In genomic region chr2:85890522-85891176, GRCh38 we compare ENCODE assay signal across 10 cellular contexts. TPM values are rescaled to one million over a fixed set of nuclear protein-coding genes. Genes with fewer than 3 reads are reported as not detected.
DNase-seq lines count a peak whose midpoint lies in the region; ATAC-seq and TF ChIP-seq lines count a peak whose summit lies in the region.
"Had no signal": no experiment of that assay in that cellular context is flagged by ENCODE, and none has a peak within 500 bp of the region (broad histone marks: within the 10 kb centered on the region; RNA-seq: fewer than 3 reads in every experiment).

No MANE protein-coding gene starts in this region.

- H3K4me1 ChIP-seq in RWPE2 (ENCODE audit: insufficient read depth, poor library complexity, severe bottlenecking): peaks cover 48% of the 10 kb centered on the region
- H3K4me1 ChIP-seq in smooth muscle cell (ENCODE audit: low read depth): peaks cover 27% of the 10 kb centered on the region

- H3K4me3 ChIP-seq in RWPE2 (ENCODE audit: severe bottlenecking) (no peak overlapping the region), smooth muscle cell (no peak overlapping the region)

- peaks cover 36% of the 10 kb centered on the region for H3F3A ChIP-seq in smooth muscle cell (ENCODE audit: low read depth)

- H3K27me3 ChIP-seq in RWPE2 (ENCODE audit: insufficient read depth, poor library complexity, severe bottlenecking): no peaks in the 10 kb centered on the region
- H3K27me3 ChIP-seq in smooth muscle cell (ENCODE audit: low read depth): no peaks in the 10 kb centered on the region

- no peak overlapping the region for H3K9ac ChIP-seq in smooth muscle cell (ENCODE audit: low read depth)

- H4K20me1 ChIP-seq in smooth muscle cell (ENCODE audit: low read depth): peaks cover 15% of the 10 kb centered on the region

- H3K9me3 Mint-ChIP-seq in effector memory CD8-positive, alpha-beta T cell: no peaks in the 10 kb centered on the region

- H3K27me3 Mint-ChIP-seq in effector memory CD8-positive, alpha-beta T cell: no peaks in the 10 kb centered on the region

- DNase-seq in NCI-H82 (lab: John Stamatoyannopoulos, UW): peak; percentile 22
- DNase-seq in NCI-H82 treated with DMSO at 0.1 percent for 48 hours (lab: John Stamatoyannopoulos, UW; ENCODE audit: unreplicated experiment): no peak
- DNase-seq in RWPE2 (ENCODE audit: low spot score): no peak
- DNase-seq in effector memory CD8-positive, alpha-beta T cell: no peak
- DNase-seq in smooth muscle cell (lab: John Stamatoyannopoulos, UW; ENCODE audit: unreplicated experiment): no peak
- no peak for DNase-seq in DMS153 (lab: John Stamatoyannopoulos, UW)
- no peak for DNase-seq in amniotic stem cell (lab: John Stamatoyannopoulos, UW)
- DNase-seq: stimulated activated CD4-positive, alpha-beta T cell treated with anti-CD3 and anti-CD28 coated beads, Interleukin-4, amount 100 ng/mL, for 4 hours had no signal

- H3K4me3 Mint-ChIP-seq in effector memory CD8-positive, alpha-beta T cell: peak overlapping the region; percentile 64 to 92

- peak overlapping the region; percentile 93 to 96 for H3K27ac Mint-ChIP-seq in effector memory CD8-positive, alpha-beta T cell

- peak overlapping the region; percentile 27 for H3K4me2 ChIP-seq in smooth muscle cell

- H3K9me3 ChIP-seq in RWPE2 (ENCODE audit: severe bottlenecking) (peaks cover 3% of the 10 kb centered on the region), smooth muscle cell (replicated peaks; ENCODE audit: low read depth) (no peaks in the 10 kb centered on the region)

- H3K36me3 ChIP-seq in RWPE2 (ENCODE audit: low read depth) (no peaks in the 10 kb centered on the region), smooth muscle cell (ENCODE audit: low read depth) (no peaks in the 10 kb centered on the region)

- 81% methylated on average over 5 of the region's 5 CpGs for WGBS in smooth muscle cell (ENCODE audit: low lambda C conversion rate)

- ATAC-seq in RWPE2 (ENCODE audit: low read depth) (no peak), HG02840 (IDR thresholded peaks at IDR 0.05; ENCODE audit: low FRiP score, unreplicated experiment) (no peak)
- ATAC-seq in effector memory CD8-positive, alpha-beta T cell (replicated peaks): no peak
- ATAC-seq: Panc1 had no signal

- H3K4me1 Mint-ChIP-seq in effector memory CD8-positive, alpha-beta T cell (ENCODE audit: low read depth in 2 of 2): peaks cover 39 to 52% of the 10 kb centered on the region in 2 donors

- H3K79me2 ChIP-seq in smooth muscle cell (ENCODE audit: low read depth): peaks cover 4% of the 10 kb centered on the region

- H3K27ac ChIP-seq in RWPE2 (ENCODE audit: poor library complexity, severe bottlenecking): peak overlapping the region; percentile 70
- no peak overlapping the region for H3K27ac ChIP-seq in smooth muscle cell (ENCODE audit: low read depth)

- peak overlapping the region; percentile 16 for H2AFZ ChIP-seq in smooth muscle cell (ENCODE audit: low read depth)

- no peak for TF ChIP-seq CTCF in RWPE2 (IDR thresholded peaks at IDR 0.05; ENCODE audit: poor library complexity, severe bottlenecking)
- no peak for TF ChIP-seq CTCF in smooth muscle cell (IDR thresholded peaks at IDR 0.05; ENCODE audit: borderline replicate concordance, insufficient read depth, poor library complexity, severe bottlenecking)

- H3K36me3 Mint-ChIP-seq in effector memory CD8-positive, alpha-beta T cell (ENCODE audit: insufficient read depth): peaks cover 14% of the 10 kb centered on the region

RNA-seq across cellular contexts. Expression of gene ST3GAL5, which starts 1.9 kb away (rescaled TPM):
- total RNA-seq in smooth muscle cell: 21.3 and 26.4 TPM in 2 replicates
- polyA plus RNA-seq in smooth muscle cell: 10.9 and 12.3 TPM in 2 replicates
